Comparison of ENCODE assay signal across 1 cellular context in genomic region chr10:11950325-11951018, GRCh38.
TF ChIP-seq lines count a peak whose summit lies in the region.

No MANE protein-coding gene starts in this region.

TF ChIP-seq in HepG2, 621 proteins besides CTCF, POLR2A, EP300 and RAD21 (continued from another document and continues in another):
- TF ChIP-seq ARID3A (IDR thresholded peaks at IDR 0.05; ENCODE audit: low read depth, low read length) (peak; percentile 33), HOXA5 (CRISPR knock-in tag; IDR thresholded peaks at IDR 0.05) (0 out of 2 replicates have a peak, but pooled peaks have one; percentile 40), ZNF703 (CRISPR knock-in tag; IDR thresholded peaks at IDR 0.05; ENCODE audit: borderline replicate concordance) (no peak), GMEB1 (CRISPR knock-in tag; IDR thresholded peaks at IDR 0.05; ENCODE audit: borderline replicate concordance) (no peak), SRSF9 (IDR thresholded peaks at IDR 0.05; ENCODE audit: borderline replicate concordance, insufficient read depth, low read depth, low read length, poor library complexity, severe bottlenecking) (no peak), GTF3A (CRISPR knock-in tag; conservative IDR thresholded peaks at IDR 0.05) (no peak), ZUFSP (CRISPR knock-in tag; IDR thresholded peaks at IDR 0.05; ENCODE audit: borderline replicate concordance) (no peak), MAFF (IDR thresholded peaks at IDR 0.05; ENCODE audit: low read depth, low read length) (no peak), TCF12 (IDR thresholded peaks at IDR 0.05) (no peak), TCF12 (CRISPR knock-in tag; IDR thresholded peaks at IDR 0.05) (no peak), EED (CRISPR knock-in tag; IDR thresholded peaks at IDR 0.05) (no peak), MLX (CRISPR knock-in tag; IDR thresholded peaks at IDR 0.05) (0 out of 2 replicates have a peak, but pooled peaks have one; percentile 47), ZNF576 (CRISPR knock-in tag; IDR thresholded peaks at IDR 0.05) (no peak), TCF7 (IDR thresholded peaks at IDR 0.05; ENCODE audit: low read depth) (peak; percentile 95), ZNF562 (CRISPR knock-in tag; IDR thresholded peaks at IDR 0.05; ENCODE audit: borderline replicate concordance) (no peak), GABPA (IDR thresholded peaks at IDR 0.05; ENCODE audit: low read depth, low read length) (no peak), GABPA (CRISPR knock-in tag; IDR thresholded peaks at IDR 0.05; ENCODE audit: low read depth) (0 out of 2 replicates have a peak, but pooled peaks have one; percentile 20), ZNF251 (CRISPR knock-in tag; IDR thresholded peaks at IDR 0.05) (no peak), RFXAP (CRISPR knock-in tag; IDR thresholded peaks at IDR 0.05; ENCODE audit: borderline replicate concordance) (peak; percentile 51; the same call in 1 of the 2 replicates), KLF16 (CRISPR knock-in tag; IDR thresholded peaks at IDR 0.05) (no peak; a peak in 1 of 4 replicates), RFX5 (IDR thresholded peaks at IDR 0.05; ENCODE audit: low read depth, low read length) (no peak), FOXO4 (CRISPR knock-in tag; conservative IDR thresholded peaks at IDR 0.05) (no peak), PAX8 (CRISPR knock-in tag; IDR thresholded peaks at IDR 0.05; ENCODE audit: borderline replicate concordance) (no peak), SP4 (CRISPR knock-in tag; IDR thresholded peaks at IDR 0.05) (no peak), ZNF17 (CRISPR knock-in tag; IDR thresholded peaks at IDR 0.05) (no peak), IRF9 (CRISPR knock-in tag; IDR thresholded peaks at IDR 0.05; ENCODE audit: borderline replicate concordance) (no peak), MTA1 (CRISPR knock-in tag; IDR thresholded peaks at IDR 0.05; ENCODE audit: borderline replicate concordance) (no peak), REXO4 (CRISPR knock-in tag; IDR thresholded peaks at IDR 0.05; ENCODE audit: borderline replicate concordance) (no peak), FOXP1 (IDR thresholded peaks at IDR 0.05) (no peak), FOXP1 (CRISPR knock-in tag; IDR thresholded peaks at IDR 0.05) (peak; percentile 81), TOE1 (CRISPR knock-in tag; IDR thresholded peaks at IDR 0.05) (0 out of 2 replicates have a peak, but pooled peaks have one; percentile 58), ARID2 (CRISPR knock-in tag; IDR thresholded peaks at IDR 0.05; ENCODE audit: borderline replicate concordance) (no peak), ZNF335 (CRISPR knock-in tag; IDR thresholded peaks at IDR 0.05) (no peak), ZNF747 (CRISPR knock-in tag; IDR thresholded peaks at IDR 0.05; ENCODE audit: borderline replicate concordance) (no peak), RBM22 (optimal IDR thresholded peaks at IDR 0.05; ENCODE audit: low read length) (no peak), ZSCAN5A (CRISPR knock-in tag; IDR thresholded peaks at IDR 0.05; ENCODE audit: borderline replicate concordance) (no peak), ZNF296 (CRISPR knock-in tag; conservative IDR thresholded peaks at IDR 0.05) (no peak), ARID5B (CRISPR knock-in tag; IDR thresholded peaks at IDR 0.05) (peak; percentile 95), ZSCAN30 (CRISPR knock-in tag; IDR thresholded peaks at IDR 0.05) (no peak), PAXIP1 (CRISPR knock-in tag; conservative IDR thresholded peaks at IDR 0.05) (peak; percentile 96), CREM (IDR thresholded peaks at IDR 0.05) (peak; percentile 84), CREM (CRISPR knock-in tag; IDR thresholded peaks at IDR 0.05) (no peak), THAP8 (CRISPR knock-in tag; IDR thresholded peaks at IDR 0.05; ENCODE audit: borderline replicate concordance) (no peak)
